8 cellular contexts compared by ENCODE assay signal in the genomic region with DNA sequence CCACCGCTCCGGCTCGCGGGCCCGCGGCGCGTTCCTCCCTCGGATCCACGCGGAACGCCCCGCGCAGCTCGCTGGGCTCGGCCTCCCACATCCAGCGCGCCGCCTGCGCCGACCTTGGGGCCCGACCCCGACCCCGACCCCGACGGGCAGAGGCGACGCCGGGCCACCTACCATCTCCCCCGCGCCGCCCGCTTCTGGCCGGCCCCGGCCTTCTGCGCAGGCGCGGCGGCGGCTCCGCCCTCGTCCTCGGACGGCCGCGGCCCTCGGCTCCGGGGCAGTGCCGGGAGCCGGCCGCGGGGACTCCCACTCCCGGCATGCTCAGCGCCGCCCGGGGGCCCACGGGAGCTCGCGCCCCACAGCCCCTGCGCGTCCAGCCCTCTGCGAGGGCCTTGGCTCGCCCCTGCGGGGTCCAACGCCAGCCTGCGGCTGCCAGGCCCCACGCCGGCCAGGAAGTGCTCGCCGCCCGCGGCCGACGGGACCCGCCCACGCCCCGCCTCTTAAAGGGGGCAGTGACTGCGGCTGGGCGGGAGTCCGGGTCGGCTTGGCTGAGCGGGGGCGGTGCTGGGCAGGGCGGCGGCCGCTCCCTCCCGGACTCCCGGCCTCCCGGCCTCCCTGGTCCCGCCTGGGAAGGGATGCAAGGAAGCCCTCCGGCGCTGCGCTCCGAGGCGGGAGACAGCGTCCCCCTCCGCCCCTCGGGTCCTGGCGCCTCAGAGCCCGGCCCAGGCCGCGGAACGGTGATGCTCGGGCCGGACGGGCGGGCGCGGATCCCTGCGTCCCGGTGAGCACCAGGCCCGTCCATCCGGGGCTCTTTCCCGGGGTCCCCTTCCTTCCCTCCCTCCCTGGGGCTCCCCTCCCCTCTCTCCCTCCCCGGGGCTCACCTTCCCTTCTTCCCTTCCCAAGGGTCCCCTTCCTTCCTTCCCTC.
DNase-seq lines count a peak whose midpoint lies in the region; ATAC-seq and TF ChIP-seq lines count a peak whose summit lies in the region.

Gene DCUN1D2, minus strand, starts transcription at position 216 of the 922 bp plus-strand sequence. Its CDS starts 42 bp downstream, at position 174.

- no peak for TF ChIP-seq CTCF in AG04449 (IDR thresholded peaks at IDR 0.05; ENCODE audit: insufficient read depth, low read length, missing control alignments)

- POLR2A ChIA-PET in AG04449 (lab: Yijun Ruan, JAX): interaction anchor here (1.0 kb wide), 1 partner anchor 13 kb away, joined by 3 read pairs; no protein-coding TSS in a partner anchor

- CTCF ChIA-PET in AG04449 (lab: Yijun Ruan, JAX): interaction anchor here (0.6 to 1.6 kb wide), 4 partner anchors 10 to 40 kb away, joined by 3 to 4 read pairs (median 4); no protein-coding TSS in a partner anchor

- H3K4me3 ChIP-seq in AG04449 (ENCODE audit: low read depth, low read length): peak within 1 kb of the TSS; percentile 75

- DNase-seq in AG04449 (ENCODE audit: low read depth, low spot score) (peak; percentile 53), NCI-H2227 (lab: John Stamatoyannopoulos, UW; ENCODE audit: unreplicated experiment) (peak; percentile 90), cerebellar nuclear complex (lab: John Stamatoyannopoulos, UW) (peak; percentile 46 to 67), kidney glomerular epithelial cell (lab: John Stamatoyannopoulos, UW) (peak; percentile 80)
- DNase-seq in activated CD4-positive, CD25-positive, alpha-beta regulatory T cell treated with anti-CD3 and anti-CD28 coated beads, Interleukin-2, amount 50 U/mL, for 16 hours (ENCODE audit: low read depth, low spot score): peak; percentile 53
- DNase-seq in stimulated activated CD4-positive, alpha-beta T cell treated with anti-CD3 and anti-CD28 coated beads, Interleukin-15, amount 100 ng/mL, for 48 hours (ENCODE audit: low read depth in 2 of 2): peak; percentile 35 to 63

- ATAC-seq in GM18861 (IDR thresholded peaks at IDR 0.05; ENCODE audit: unreplicated experiment): peak; percentile 82
- ATAC-seq in HG03095 (IDR thresholded peaks at IDR 0.05; ENCODE audit: unreplicated experiment): peak; percentile 75

Comparison
In these comparisons a context has a peak if more than half of its experiments do, and no peak if none do; other contexts are left out.
1. Peak in every context shown above with its lines: DNase-seq, ATAC-seq and H3K4me3 ChIP-seq.